ENCODE assay signal across 10 cellular contexts in genomic region chr3:45551214-45552010, GRCh38. TPM values are rescaled to one million over a fixed set of nuclear protein-coding genes. Genes with fewer than 3 reads are reported as not detected.
DNase-seq lines count a peak whose midpoint lies in the region; TF ChIP-seq lines count a peak whose summit lies in the region.
"Had no signal": no experiment of that assay in that cellular context is flagged by ENCODE, and none has a peak within 500 bp of the region (broad histone marks: within the 10 kb centered on the region; RNA-seq: fewer than 3 reads in every experiment).

No MANE protein-coding gene starts in this region.

- H3K36me3 Mint-ChIP-seq in nephron (ENCODE audit: low read depth) = peaks cover 16% of the 10 kb centered on the region

- peak overlapping the region; percentile 81 to 95 (median 90) for H3K27ac Mint-ChIP-seq in nephron

- TF ChIP-seq CTCF in epithelial cell of proximal tubule (conservative IDR thresholded peaks at IDR 0.05; ENCODE audit: low read depth, low read length) (no peak), nephron (IDR thresholded peaks at IDR 0.05; ENCODE audit: unreplicated experiment in 3 of 3) (no peak)

- peaks cover 89% of the 10 kb centered on the region for H3K4me1 Mint-ChIP-seq in nephron

- H3K36me3 ChIP-seq in H7 (replicated peaks; ENCODE audit: control insufficient read depth, insufficient read depth, low read length) = peaks cover 15% of the 10 kb centered on the region

- no peaks in the 10 kb centered on the region for H3K27me3 Mint-ChIP-seq in nephron (ENCODE audit: low read depth)
- H3K27me3 Mint-ChIP-seq: central memory CD8-positive, alpha-beta T cell had no signal

- no peak overlapping the region for H3K4me3 ChIP-seq in epithelial cell of proximal tubule (ENCODE audit: low read depth, low read length)
- no peak overlapping the region for H3K4me3 ChIP-seq in H7 (ENCODE audit: insufficient read depth, low read depth, low read length)

- H3K27me3 ChIP-seq in H7 (ENCODE audit: control insufficient read depth, insufficient read depth, low read length) = no peaks in the 10 kb centered on the region

- DNase-seq in AG08395 (ENCODE audit: low spot score) = peak; percentile 93
- DNase-seq in MV-4-11 (lab: John Stamatoyannopoulos, UW) = peak; percentile 23
- DNase-seq in epithelial cell of proximal tubule (ENCODE audit: low read depth) = peak; percentile 92
- DNase-seq in GF-D8 (lab: John Stamatoyannopoulos, UW) = no peak
- DNase-seq in SK-N-DZ (ENCODE audit: low spot score) = no peak
- DNase-seq in NCI-H1694 treated with DMSO at 0.1 percent for 48 hours (lab: John Stamatoyannopoulos, UW) = no peak
- DNase-seq in H7 = no peak
- DNase-seq: NCI-H1436 had no signal

- no peaks in the 10 kb centered on the region for H3K9me3 Mint-ChIP-seq in nephron
- H3K9me3 Mint-ChIP-seq: central memory CD8-positive, alpha-beta T cell had no signal

- peak overlapping the region in 2 of 3 experiments; percentile 14 to 60 for H3K4me3 Mint-ChIP-seq in nephron
- H3K4me3 Mint-ChIP-seq: central memory CD8-positive, alpha-beta T cell had no signal

RNA-seq across cellular contexts. Expression of gene LIMD1, which starts 43.1 kb away (rescaled TPM):
- 13.5 and 13.7 TPM in 2 replicates for total RNA-seq in epithelial cell of proximal tubule
- polyA plus RNA-seq in SK-N-DZ (2014; cell fraction: cytosol; rRNA removed) = 4.4 and 7.7 TPM in 2 replicates
- polyA plus RNA-seq in SK-N-DZ (2014; cell fraction: nucleus; rRNA removed) = 6.8 and 8.7 TPM in 2 replicates
- 16.7 and 22.5 TPM in 2 replicates for total RNA-seq in H7 (2014; rRNA removed; shearing (Covaris generic))

Comparison
In these comparisons a context has a peak if more than half of its experiments do, and no peak if none do; other contexts are left out.
1. DNase-seq: peak in AG08395 (single experiment), MV-4-11 (single experiment) and epithelial cell of proximal tubule (single experiment); none in GF-D8 (single experiment), SK-N-DZ (single experiment), NCI-H1694 treated with DMSO at 0.1 percent for 48 hours (single experiment) and H7 (single experiment).